2 cellular contexts compared by ENCODE assay signal in the genomic region with DNA sequence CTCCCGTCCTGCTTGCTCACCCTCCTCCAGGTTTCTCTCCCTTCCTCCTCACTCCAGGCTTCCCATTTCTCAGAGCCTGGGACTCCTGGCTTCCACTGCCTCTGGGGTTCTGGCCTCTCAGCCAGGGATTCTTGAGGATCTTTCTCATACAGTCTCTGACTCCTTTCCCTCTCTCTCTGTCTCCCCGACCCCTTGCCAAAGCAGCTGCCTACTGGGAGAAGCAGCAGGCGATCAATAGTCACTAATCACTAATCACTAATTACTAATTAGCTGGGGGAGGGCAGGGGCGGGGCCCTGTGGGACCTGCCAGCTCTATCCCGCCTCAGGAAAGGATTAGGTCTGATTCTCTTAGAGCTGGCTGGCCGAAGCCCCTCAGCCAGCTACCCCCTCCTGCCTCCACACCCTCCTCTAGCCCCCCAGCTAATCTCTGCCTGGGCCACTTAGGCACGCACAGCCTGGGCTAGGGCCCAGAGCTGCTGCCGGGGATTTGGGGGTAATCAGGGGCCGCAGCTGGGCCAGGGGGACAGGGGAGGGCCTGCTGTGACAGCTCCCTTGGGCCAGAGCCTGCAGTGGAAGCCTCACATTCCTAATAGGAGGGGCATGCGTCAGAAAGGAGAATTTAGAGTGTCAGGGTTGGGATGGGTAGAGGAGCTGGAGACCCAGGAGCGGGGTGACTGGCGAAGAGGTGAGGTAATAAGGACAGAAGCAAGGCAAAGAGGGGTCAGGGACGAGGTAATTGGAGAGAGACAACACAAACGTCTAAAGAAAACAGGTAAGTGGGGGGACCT.
A peak's percentile ranks its signal among the peaks of the same experiment; 100 is the strongest.
TF ChIP-seq lines count a peak whose summit lies in the region.

No MANE protein-coding gene starts in this region.

TF ChIP-seq in GM23338, 12 proteins besides CTCF, POLR2A, EP300 and RAD21:
- TF ChIP-seq EZH2 (IDR thresholded peaks at IDR 0.05; ENCODE audit: low read depth, unreplicated experiment) (peak; percentile 79), NANOG (IDR thresholded peaks at IDR 0.05; ENCODE audit: borderline replicate concordance) (no peak), STAT1 (IDR thresholded peaks at IDR 0.05; ENCODE audit: unreplicated experiment) (no peak)

TF ChIP-seq in endothelial cell of umbilical vein, 7 proteins besides CTCF, POLR2A, EP300 and RAD21:
- TF ChIP-seq, protein P1, sequence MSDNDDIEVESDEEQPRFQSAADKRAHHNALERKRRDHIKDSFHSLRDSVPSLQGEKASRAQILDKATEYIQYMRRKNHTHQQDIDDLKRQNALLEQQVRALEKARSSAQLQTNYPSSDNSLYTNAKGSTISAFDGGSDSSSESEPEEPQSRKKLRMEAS (IDR thresholded peaks at IDR 0.05; ENCODE audit: insufficient read depth, insufficient read length), result no peak
- no peak for TF ChIP-seq FOS (IDR thresholded peaks at IDR 0.05; ENCODE audit: borderline replicate concordance, insufficient read depth, low read length)
- TF ChIP-seq POLR2AphosphoS5 (IDR thresholded peaks at IDR 0.05; ENCODE audit: insufficient read depth, low read depth, low read length), result no peak
- TF ChIP-seq EZH2 (IDR thresholded peaks at IDR 0.05; ENCODE audit: borderline replicate concordance, low read depth, low read length, severe bottlenecking), result peak; percentile 72
- TF ChIP-seq JUN (IDR thresholded peaks at IDR 0.05; ENCODE audit: borderline replicate concordance, insufficient read depth, insufficient read length, low read depth), result no peak
- TF ChIP-seq MYC (IDR thresholded peaks at IDR 0.05; ENCODE audit: low read depth, low read length), result no peak
- no peak for TF ChIP-seq GATA2 (IDR thresholded peaks at IDR 0.05; ENCODE audit: insufficient read depth, insufficient read length, low read depth, low read length)
